ENCODE assay signal across 13 cellular contexts in genomic region chr12:95201056-95201670, GRCh38. TPM values are rescaled to one million over a fixed set of nuclear protein-coding genes. Genes with fewer than 3 reads are reported as not detected.
DNase-seq lines count a peak whose midpoint lies in the region; ATAC-seq, FAIRE-seq and TF ChIP-seq lines count a peak whose summit lies in the region.
"Had no signal": no experiment of that assay in that cellular context is flagged by ENCODE, and none has a peak within 500 bp of the region (broad histone marks: within the 10 kb centered on the region; RNA-seq: fewer than 3 reads in every experiment).

No MANE protein-coding gene starts in this region.

- in situ Hi-C loops in K562 (cut with MboI): no loop called here

- intact Hi-C loops in K562 (cut with micrococcal nuclease): no loop called here
- intact Hi-C loops in uterus (cut with DNase I; ENCODE audit: low total_unique reads): no loop called here

- POLR2A ChIA-PET in K562 (lab: Yijun Ruan, JAX): interaction anchor here (1.0 to 2.2 kb wide), 5 partner anchors 8 to 45 kb away, joined by 3 to 8 read pairs (median 4); partner anchors contain the start of genes FGD6 and VEZT

- peak overlapping the region; percentile 54 for H2AK5ac ChIP-seq in mesenchymal stem cell (ENCODE audit: low read length, severe bottlenecking)

- ATAC-seq in K562 (no peak), GM18517 (IDR thresholded peaks at IDR 0.05; ENCODE audit: unreplicated experiment) (no peak)
- ATAC-seq: activated T-helper 17 cell treated with anti-CD3 and anti-CD28 coated beads, Interleukin-2, amount 50 U/mL, for 72 hours had no signal

- no peaks in the 10 kb centered on the region for H4K20me1 ChIP-seq in K562 (replicated peaks; ENCODE audit: control insufficient read depth, insufficient read depth, low read length)

- no peak overlapping the region for H3K14ac ChIP-seq in mesenchymal stem cell (ENCODE audit: low read length in 2 of 2)

- BruUV-seq in K562 (replicated peaks; lab: Mats Ljungman, UMichigan): no TSS peak

- H3K9me3 ChIP-seq in K562 (replicated peaks; ENCODE audit: control insufficient read depth, insufficient read depth, low read depth, low read length): no peaks in the 10 kb centered on the region
- no peaks in the 10 kb centered on the region for H3K9me3 ChIP-seq in mesenchymal stem cell (ENCODE audit: control insufficient read depth, low read length)
- no peaks in the 10 kb centered on the region for H3K9me3 ChIP-seq in uterus

- no peak overlapping the region for H4K91ac ChIP-seq in mesenchymal stem cell (ENCODE audit: low read length)

- CTCF ChIA-PET in K562 (lab: Yijun Ruan, JAX; ENCODE audit: low intra/inter-chr PET ratio): no interaction called here

- peaks cover 57% of the 10 kb centered on the region for H3K79me2 ChIP-seq in K562 (ENCODE audit: control insufficient read depth, insufficient read depth, low read length)

- TF ChIP-seq POLR2A in K562 (conservative IDR thresholded peaks at IDR 0.05): no peak
- no peak for TF ChIP-seq POLR2A in uterus (IDR thresholded peaks at IDR 0.05)

- TF ChIP-seq EP300 in K562 (IDR thresholded peaks at IDR 0.05; ENCODE audit: low read length): peak; percentile 51; the same call in 1 of the 2 replicates

- no peak overlapping the region for H3K4me3 ChIP-seq in K562
- H3K4me3 ChIP-seq in mesenchymal stem cell (ENCODE audit: insufficient read depth in 1 of 2, low read depth in 1 of 2, low read length in 2 of 2): peak overlapping the region in 1 of 2 experiments; percentile 35
- H3K4me3 ChIP-seq in uterus: no peak overlapping the region

- H2BK12ac ChIP-seq in mesenchymal stem cell (ENCODE audit: low read length in 2 of 2): no peak overlapping the region

- H3K27me3 ChIP-seq in K562 (ENCODE audit: control insufficient read depth in 2 of 2, insufficient read depth in 2 of 2, low read length in 2 of 2): no peaks in the 10 kb centered on the region
- H3K27me3 ChIP-seq in mesenchymal stem cell (ENCODE audit: control insufficient read depth in 1 of 2, insufficient read depth in 1 of 2, low read length in 2 of 2): no peaks in the 10 kb centered on the region
- no peaks in the 10 kb centered on the region for H3K27me3 ChIP-seq in uterus

- DNase-seq in DMS53 (lab: John Stamatoyannopoulos, UW): peak; percentile 28
- no peak for DNase-seq in DMS53 treated with DMSO at 0.1 percent for 48 hours (lab: John Stamatoyannopoulos, UW; ENCODE audit: unreplicated experiment)
- DNase-seq in K562 (ENCODE audit: extremely low read depth in 1 of 4, low spot score in 3 of 4): no peak
- DNase-seq in mesenchymal stem cell: peak; percentile 8
- DNase-seq in uterus: no peak
- no peak for DNase-seq in OCI-M2 (lab: John Stamatoyannopoulos, UW; ENCODE audit: unreplicated experiment)
- DNase-seq in GM19240 (ENCODE audit: insufficient read length, low spot score): no peak
- DNase-seq: cortex of kidney, NCI-H146 had no signal

- 22% methylated on average over 4 of the region's 4 CpGs for WGBS in K562 (ENCODE audit: insufficient coverage, low coverage, missing lambda C conversion rate)
- 95% methylated on average over 3 of the region's 4 CpGs for WGBS in mesenchymal stem cell

- H3K23ac ChIP-seq in mesenchymal stem cell (ENCODE audit: low read length in 2 of 2): no peak overlapping the region

- H3K36me3 ChIP-seq in K562 (ENCODE audit: control insufficient read depth, insufficient read depth, low read length) (no peaks in the 10 kb centered on the region), mesenchymal stem cell (ENCODE audit: control insufficient read depth in 1 of 2, insufficient read depth in 2 of 2, low read depth in 1 of 2, low read length in 2 of 2) (no peaks in the 10 kb centered on the region), uterus (no peaks in the 10 kb centered on the region)

- H3K4ac ChIP-seq in mesenchymal stem cell (ENCODE audit: low read depth in 1 of 2, low read length in 2 of 2): no peak overlapping the region

- H2BK5ac ChIP-seq in mesenchymal stem cell (ENCODE audit: low read depth, low read length, poor library complexity, severe bottlenecking): no peak overlapping the region

- H3K9me1 ChIP-seq in K562 (ENCODE audit: control insufficient read depth, insufficient read depth, low read length): no peaks in the 10 kb centered on the region

- no peak overlapping the region for H2BK120ac ChIP-seq in mesenchymal stem cell (ENCODE audit: low read depth, low read length)

- H2AFZ ChIP-seq in K562 (ENCODE audit: low read depth, low read length): peak overlapping the region; percentile 10; the same call in 1 of the 2 replicates
- no peak overlapping the region for H2AFZ ChIP-seq in mesenchymal stem cell (ENCODE audit: low read depth, low read length)

- H3K18ac ChIP-seq in mesenchymal stem cell (ENCODE audit: low read depth in 1 of 2, low read length in 2 of 2): no peak overlapping the region

- TF ChIP-seq RAD21 in K562 (CRISPR knock-in tag; conservative IDR thresholded peaks at IDR 0.05 in 1 of 2, IDR thresholded peaks at IDR 0.05 in 1 of 2): no peak

- peaks cover 2% of the 10 kb centered on the region for H3K79me1 ChIP-seq in mesenchymal stem cell (replicated peaks; ENCODE audit: low read length, poor library complexity, severe bottlenecking)

- TF ChIP-seq CTCF in K562 (IDR thresholded peaks at IDR 0.05 in 2 of 3, conservative IDR thresholded peaks at IDR 0.05 in 1 of 3; ENCODE audit: insufficient read depth in 2 of 3, low read depth in 1 of 3, low read length in 3 of 3) (no peak), uterus (IDR thresholded peaks at IDR 0.05) (no peak)

- H3K27ac ChIP-seq in K562 (ENCODE audit: extremely low read depth, low read depth, low read length) (peak overlapping the region; percentile 46), mesenchymal stem cell (ENCODE audit: low read length, poor library complexity, severe bottlenecking) (peak overlapping the region; percentile 19), uterus (peak overlapping the region; percentile 29 to 74)
- H3K27ac ChIP-seq: 22Rv1, HL-60 had no signal

- no peak overlapping the region for H2BK15ac ChIP-seq in mesenchymal stem cell (ENCODE audit: low read depth, poor library complexity, severe bottlenecking)

- no peak for FAIRE-seq in K562 (lab: Jason Lieb, UNC)

- H3K4me2 ChIP-seq in K562 (ENCODE audit: insufficient read depth, low read length) (no peak overlapping the region), mesenchymal stem cell (ENCODE audit: low read length, poor library complexity, severe bottlenecking) (no peak overlapping the region)

- H3K4me1 ChIP-seq in K562 (replicated peaks in 1 of 2; ENCODE audit: control insufficient read depth in 2 of 2, insufficient read depth in 2 of 2, low read length in 2 of 2): peaks cover 29 to 55% of the 10 kb centered on the region in 2 experiments
- H3K4me1 ChIP-seq in mesenchymal stem cell (ENCODE audit: control insufficient read depth, insufficient read depth, low read depth, low read length): peaks cover 12% of the 10 kb centered on the region
- H3K4me1 ChIP-seq in uterus: peaks cover 0 to 8% of the 10 kb centered on the region in 2 donors

- H4K8ac ChIP-seq in mesenchymal stem cell (ENCODE audit: low read length): no peak overlapping the region

- H3K9ac ChIP-seq in K562 (ENCODE audit: insufficient read depth in 1 of 2, low read depth in 2 of 2, low read length in 2 of 2): 0 out of 4 replicates have a peak overlapping the region, but pooled peaks of 1 of the 2 experiments have one; percentile 21
- peak overlapping the region; percentile 67 for H3K9ac ChIP-seq in mesenchymal stem cell (ENCODE audit: low read length)

RNA-seq across cellular contexts. Expression of gene FGD6, which starts 16.1 kb away (rescaled TPM):
- total RNA-seq in K562 (2011; cell fraction: chromatin; rRNA removed; ENCODE audit: low replicate concordance): 12.9 and 34.3 TPM in 2 replicates
- 5.8 and 8.0 TPM in 2 replicates for total RNA-seq in K562 (2011; cell fraction: nucleolus; rRNA removed)
- 10.3 and 11.4 TPM in 2 replicates for total RNA-seq in K562 (2011; cell fraction: nucleoplasm; rRNA removed)
- 4.7 and 6.4 TPM in 2 replicates for total RNA-seq in K562 (2014; rRNA removed)
- total RNA-seq in K562 (2014; rRNA removed; fragmentation: Illumina TruSeq; extraction: Trizol): 7.6 and 9.5 TPM in 2 replicates
- 10.0 and 11.1 TPM in 2 replicates for total RNA-seq in K562 (2015; rRNA removed; fragmentation: Illumina TruSeq; extraction: Trizol)
- 6.7 and 8.1 TPM in 2 replicates for total RNA-seq in K562 (2021)
- polyA plus RNA-seq in K562 (2011; rRNA removed): 4.3 and 5.8 TPM in 2 replicates
- polyA plus RNA-seq in K562 (2011; cell fraction: cytosol; rRNA removed): 1.4 and 2.6 TPM in 2 replicates
- polyA plus RNA-seq in K562 (2011; cell fraction: nucleus; rRNA removed): 3.3 and 5.2 TPM in 2 replicates
- 2.6 and 3.3 TPM in 2 replicates for polyA plus RNA-seq in K562 (2012)
- 4.6 and 5.5 TPM in 2 replicates for polyA plus RNA-seq in K562 (2014; fragmentation: Illumina TruSeq; extraction: Trizol)
- polyA plus RNA-seq in K562 (2014; fragmentation: Nextera tagmentation; extraction: Ambion mirVana): 1 to 10 TPM; 1.5 to 2.1 TPM
- 4.9 and 5.0 TPM in 2 replicates for polyA plus RNA-seq in K562 (2014; rRNA removed)
- polyA minus RNA-seq in K562 (2011; rRNA and poly(A)+ RNA removed): 17.9 and 23.0 TPM in 2 replicates
- polyA minus RNA-seq in K562 (2011; cell fraction: cytosol; rRNA and poly(A)+ RNA removed): 6.0 and 10.7 TPM in 2 replicates
- 7.0 and 11.2 TPM in 2 replicates for polyA minus RNA-seq in K562 (2011; cell fraction: nucleus; rRNA and poly(A)+ RNA removed)
- polyA plus RNA-seq in mesenchymal stem cell (2013, experiment 1 of 2): 3.5 TPM
- polyA plus RNA-seq in mesenchymal stem cell (2013, experiment 2 of 2): 3.6 TPM
- 10 to 100 TPM in 3 of 4 donors, 1 to 10 TPM in 1; 7.6 to 25.3 (median 15.1) TPM for total RNA-seq in uterus

RNA-seq across cellular contexts. Expression of gene VEZT, which starts 16.4 kb away (rescaled TPM):
- 54.4 and 119 TPM in 2 replicates for total RNA-seq in K562 (2011; cell fraction: chromatin; rRNA removed; ENCODE audit: low replicate concordance)
- total RNA-seq in K562 (2011; cell fraction: nucleolus; rRNA removed): 24.8 and 35.1 TPM in 2 replicates
- total RNA-seq in K562 (2011; cell fraction: nucleoplasm; rRNA removed): 59.2 and 87.3 TPM in 2 replicates
- total RNA-seq in K562 (2014; rRNA removed) (23.1 and 23.8 TPM in 2 replicates), K562 (2014; rRNA removed; fragmentation: Illumina TruSeq; extraction: Trizol) (37.1 and 45.5 TPM in 2 replicates), K562 (2015; rRNA removed; fragmentation: Illumina TruSeq; extraction: Trizol) (39.1 and 44.8 TPM in 2 replicates), K562 (2021) (24.7 and 32.2 TPM in 2 replicates), uterus (100 to 1,000 TPM in 1 of 4 donors, 10 to 100 TPM in 3; 38.9 to 172 (median 70.7) TPM)
- polyA plus RNA-seq in K562 (2011; rRNA removed) (53.8 and 61.5 TPM in 2 replicates), K562 (2014; fragmentation: Illumina TruSeq; extraction: Trizol) (33.2 and 44.2 TPM in 2 replicates), K562 (2014; fragmentation: Nextera tagmentation; extraction: Ambion mirVana) (10 to 100 TPM; 16.1 to 29.1 TPM), K562 (2014; rRNA removed) (27.6 and 32.6 TPM in 2 replicates)
- polyA plus RNA-seq in K562 (2011; cell fraction: cytosol; rRNA removed): 17.8 and 22.4 TPM in 2 replicates
- 21.8 and 26.2 TPM in 2 replicates for polyA plus RNA-seq in K562 (2011; cell fraction: nucleus; rRNA removed)
- polyA plus RNA-seq in K562 (2012): 21.8 and 28.0 TPM in 2 replicates
- 55.7 and 57.3 TPM in 2 replicates for polyA minus RNA-seq in K562 (2011; rRNA and poly(A)+ RNA removed)
- 9.9 and 23.3 TPM in 2 replicates for polyA minus RNA-seq in K562 (2011; cell fraction: cytosol; rRNA and poly(A)+ RNA removed)
- 23.4 and 41.7 TPM in 2 replicates for polyA minus RNA-seq in K562 (2011; cell fraction: nucleus; rRNA and poly(A)+ RNA removed)
- 67.5 TPM for polyA plus RNA-seq in mesenchymal stem cell (2013, experiment 1 of 2)
- 66.4 TPM for polyA plus RNA-seq in mesenchymal stem cell (2013, experiment 2 of 2)

Comparison
In these comparisons a context has a peak if more than half of its experiments do, and no peak if none do; other contexts are left out.
1. DNase-seq: peak in DMS53 (single experiment) and mesenchymal stem cell (single experiment); none in DMS53 treated with DMSO at 0.1 percent for 48 hours (single experiment), K562 (0 of 4), uterus (0 of 2), OCI-M2 (single experiment) and GM19240 (single experiment).
2. Peak in every context shown above with its lines, with median percentiles within 50 percentile points of each other: H3K27ac ChIP-seq.